ENCODE assay signal across 9 cellular contexts in the genomic region with DNA sequence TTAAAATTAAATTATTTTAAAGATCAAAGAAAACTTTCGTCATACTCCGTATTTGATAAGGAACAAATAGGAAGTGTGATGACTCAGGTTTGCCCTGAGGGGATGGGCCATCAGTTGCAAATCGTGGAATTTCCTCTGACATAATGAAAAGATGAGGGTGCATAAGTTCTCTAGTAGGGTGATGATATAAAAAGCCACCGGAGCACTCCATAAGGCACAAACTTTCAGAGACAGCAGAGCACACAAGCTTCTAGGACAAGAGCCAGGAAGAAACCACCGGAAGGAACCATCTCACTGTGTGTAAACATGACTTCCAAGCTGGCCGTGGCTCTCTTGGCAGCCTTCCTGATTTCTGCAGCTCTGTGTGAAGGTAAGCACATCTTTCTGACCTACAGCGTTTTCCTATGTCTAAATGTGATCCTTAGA. TPM values are rescaled to one million over a fixed set of nuclear protein-coding genes. Genes with fewer than 3 reads are reported as not detected.
DNase-seq lines count a peak whose midpoint lies in the region; ATAC-seq and TF ChIP-seq lines count a peak whose summit lies in the region.
"Had no signal": no experiment of that assay in that cellular context is flagged by ENCODE, and none has a peak within 500 bp of the region (broad histone marks: within the 10 kb centered on the region; RNA-seq: fewer than 3 reads in every experiment).

A gene (plus strand): TSS at position 217 of the 426 bp plus-strand sequence. CDS start 90 bp downstream, at position 307.

- no peaks in the 10 kb centered on the region for H3K36me3 Mint-ChIP-seq in type B pancreatic cell

- H3K9me3 Mint-ChIP-seq in type B pancreatic cell = peaks cover 7% of the 10 kb centered on the region

- no peaks in the 10 kb centered on the region for H3K4me1 Mint-ChIP-seq in type B pancreatic cell (ENCODE audit: unreplicated experiment)

- CTCF ChIA-PET in PC-3 (lab: Charles Lee) = interaction anchor here (0.9 kb wide), 1 partner anchor 298 kb away, joined by 5 read pairs; a partner anchor contains a TSS

- peaks cover 36% of the 10 kb centered on the region for H3F3A ChIP-seq in PC-3 (ENCODE audit: low read length, unreplicated experiment)

- H3K9me3 ChIP-seq in PC-3 (ENCODE audit: low read length) = no peaks in the 10 kb centered on the region
- H3K9me3 ChIP-seq: ascending aorta had no signal

- intact Hi-C loops in PC-3 (cut with micrococcal nuclease) = loop anchor here (1.0 to 5.0 kb wide), 2 partner anchors 47 to 63 kb away; no protein-coding TSS in a partner anchor

- H3K9me2 ChIP-seq in PC-3 (replicated peaks; ENCODE audit: low read length) = no peaks in the 10 kb centered on the region

- no peak within 1 kb of the TSS for H3K4me3 Mint-ChIP-seq in type B pancreatic cell

- H3K27ac Mint-ChIP-seq in type B pancreatic cell = no peak within 1 kb of the TSS

- peaks cover 13% of the 10 kb centered on the region; the same call in 1 of the 2 replicates for H3K36me3 ChIP-seq in PC-3 (ENCODE audit: low read depth, low read length)
- H3K36me3 ChIP-seq: ascending aorta had no signal

- H3K79me2 ChIP-seq in PC-3 (ENCODE audit: low read length) = peaks cover 21% of the 10 kb centered on the region

- POLR2A ChIA-PET in PC-3 (lab: Charles Lee; ENCODE audit: unreplicated experiment) = interaction anchor here (0.7 to 0.9 kb wide), 4 partner anchors 10 to 490 kb away, joined by 3 to 4 read pairs (median 4); no protein-coding TSS in a partner anchor

- H3K4me2 ChIP-seq in PC-3 (ENCODE audit: low read length) = peak within 1 kb of the TSS; percentile 81

- no peak for TF ChIP-seq CTCF in PC-3 (conservative IDR thresholded peaks at IDR 0.05; ENCODE audit: low read depth, low read length)
- no peak for TF ChIP-seq CTCF in type B pancreatic cell (conservative IDR thresholded peaks at IDR 0.05)

- peak within 1 kb of the TSS; percentile 65 for H3K4me3 ChIP-seq in PC-3 (ENCODE audit: low read length)
- H3K4me3 ChIP-seq: ascending aorta had no signal

- peak; percentile 60 for ATAC-seq in HG02759 (IDR thresholded peaks at IDR 0.05; ENCODE audit: unreplicated experiment)
- ATAC-seq in PC-3 = peak; percentile 98

- BruUV-seq in PC-3 (replicated peaks; lab: Mats Ljungman, UMichigan) = no TSS peak

- H2AFZ ChIP-seq in PC-3 (ENCODE audit: low read length) = no peak within 1 kb of the TSS

- H3K4me1 ChIP-seq in PC-3 (ENCODE audit: insufficient read depth, low read length) = peaks cover 38% of the 10 kb centered on the region
- H3K4me1 ChIP-seq: ascending aorta had no signal

- H4K20me1 ChIP-seq in PC-3 (ENCODE audit: low read length) = no peaks in the 10 kb centered on the region; the same call in 1 of the 2 replicates

- H3K27ac ChIP-seq in PC-3 (ENCODE audit: low read length) = peak within 1 kb of the TSS; percentile 93
- H3K27ac ChIP-seq: ascending aorta had no signal

- peak within 1 kb of the TSS; percentile 71 for H3K9ac ChIP-seq in PC-3 (ENCODE audit: low read length)

- peaks cover 5% of the 10 kb centered on the region for H3K27me3 Mint-ChIP-seq in type B pancreatic cell

- H3K27me3 ChIP-seq in PC-3 (ENCODE audit: low read length) = no peaks in the 10 kb centered on the region
- H3K27me3 ChIP-seq: ascending aorta had no signal

- peak; percentile 8 for DNase-seq in CMK (ENCODE audit: low read depth)
- DNase-seq in PC-3 = peak; percentile 100
- peak; percentile 96 for DNase-seq in dermis blood vessel endothelial cell
- DNase-seq in myocyte (ENCODE audit: low read depth) = peak; percentile 91
- DNase-seq in activated gamma-delta T cell (lab: John Stamatoyannopoulos, UW) = no peak
- no peak for DNase-seq in type B pancreatic cell (ENCODE audit: extremely low spot score, unreplicated experiment)
- no peak for DNase-seq in activated CD8-positive, alpha-beta memory T cell treated with anti-CD3 and anti-CD28 coated beads, Interleukin-2, amount 50 U/mL, for 48 hours

RNA-seq across cellular contexts. Expression of the gene that starts here (rescaled TPM):
- 360 and 477 TPM in 2 replicates for total RNA-seq in PC-3 (2014; rRNA removed)
- 21.0 and 47.1 TPM in 2 replicates for total RNA-seq in dermis blood vessel endothelial cell
- 2.1 and 2.8 TPM in 2 replicates for total RNA-seq in myocyte
- polyA plus RNA-seq in myocyte (2012) = 0.20 TPM
- total RNA-seq in type B pancreatic cell (ENCODE audit: low replicate concordance) = 2.7 and 3.3 TPM in 2 replicates
- total RNA-seq: ascending aorta had no signal

Comparison
In these comparisons a context has a peak if more than half of its experiments do, and no peak if none do; other contexts are left out.
1. DNase-seq: peak in CMK (single experiment), PC-3 (single experiment), dermis blood vessel endothelial cell (single experiment) and myocyte (single experiment); none in activated gamma-delta T cell (single experiment), type B pancreatic cell (single experiment) and activated CD8-positive, alpha-beta memory T cell treated with anti-CD3 and anti-CD28 coated beads, Interleukin-2, amount 50 U/mL, for 48 hours (single experiment).